Comparison of ENCODE assay signal across 19 cellular contexts in genomic region chr4:113148925-113149324, GRCh38.
"Had no signal": no experiment of that assay in that cellular context is flagged by ENCODE, and none has a peak within 500 bp of the region (broad histone marks: within the 10 kb centered on the region; RNA-seq: fewer than 3 reads in every experiment).

No MANE protein-coding gene starts in this region.

- H3K27me3 ChIP-seq: neutrophil, pancreas, testis had no signal

- H3K4me1 Mint-ChIP-seq: activated naive CD4-positive, alpha-beta T cell treated with anti-CD3 and anti-CD28 coated beads, Interleukin-2, amount 50 U/mL, for 24 hours; stimulated activated effector memory CD8-positive, alpha-beta T cell treated with anti-CD3 and anti-CD28 coated beads, Interleukin-12 subunit alpha, Interleukin-12 subunit beta, amount 100 ng/mL, for 72 hours had no signal

- H3K36me3 Mint-ChIP-seq: activated naive CD4-positive, alpha-beta T cell treated with anti-CD3 and anti-CD28 coated beads, Interleukin-2, amount 50 U/mL, for 24 hours; natural killer cell; stimulated activated effector memory CD8-positive, alpha-beta T cell treated with anti-CD3 and anti-CD28 coated beads, Interleukin-12 subunit alpha, Interleukin-12 subunit beta, amount 100 ng/mL, for 72 hours had no signal

- H3K9me3 ChIP-seq: lower lobe of right lung, neutrophil, pancreas, testis had no signal

- H3K4me3 ChIP-seq: lower lobe of right lung, pancreas, smooth muscle cell, testis had no signal

- FAIRE-seq: astrocyte, bronchial epithelial cell, islet of Langerhans had no signal

- H3K27ac Mint-ChIP-seq: activated naive CD4-positive, alpha-beta T cell treated with anti-CD3 and anti-CD28 coated beads, Interleukin-2, amount 50 U/mL, for 24 hours; natural killer cell; stimulated activated effector memory CD8-positive, alpha-beta T cell treated with anti-CD3 and anti-CD28 coated beads, Interleukin-12 subunit alpha, Interleukin-12 subunit beta, amount 100 ng/mL, for 72 hours; type B pancreatic cell had no signal

- H3K4me2 ChIP-seq: smooth muscle cell had no signal

- H3K27ac ChIP-seq: lower lobe of right lung, neutrophil, testis, WERI-Rb-1 had no signal

- DNase-seq: activated CD4-positive, alpha-beta T cell treated with anti-CD3 and anti-CD28 coated beads, Interleukin-2, amount 50 U/mL, for 4 hours; activated gamma-delta T cell; cerebellar nuclear complex; effector CD4-positive, alpha-beta T cell; lower lobe of right lung; natural killer cell; pancreas; stimulated activated CD4-positive, alpha-beta T cell treated with anti-CD3 and anti-CD28 coated beads, Interleukin-4, amount 100 ng/mL, for 24 hours; testis; WERI-Rb-1 had no signal

- H3K4me3 Mint-ChIP-seq: activated naive CD4-positive, alpha-beta T cell treated with anti-CD3 and anti-CD28 coated beads, Interleukin-2, amount 50 U/mL, for 24 hours; natural killer cell; stimulated activated effector memory CD8-positive, alpha-beta T cell treated with anti-CD3 and anti-CD28 coated beads, Interleukin-12 subunit alpha, Interleukin-12 subunit beta, amount 100 ng/mL, for 72 hours; type B pancreatic cell had no signal

- H3K36me3 ChIP-seq: lower lobe of right lung, neutrophil, pancreas, WERI-Rb-1 had no signal

- H3K27me3 Mint-ChIP-seq: type B pancreatic cell had no signal

- ATAC-seq: lower lobe of right lung; natural killer cell; pancreas; sciatic nerve; stimulated activated effector memory CD8-positive, alpha-beta T cell treated with anti-CD3 and anti-CD28 coated beads, Interleukin-12 subunit alpha, Interleukin-12 subunit beta, amount 100 ng/mL, for 72 hours had no signal
